15 cellular contexts compared by ENCODE assay signal in the genomic region with DNA sequence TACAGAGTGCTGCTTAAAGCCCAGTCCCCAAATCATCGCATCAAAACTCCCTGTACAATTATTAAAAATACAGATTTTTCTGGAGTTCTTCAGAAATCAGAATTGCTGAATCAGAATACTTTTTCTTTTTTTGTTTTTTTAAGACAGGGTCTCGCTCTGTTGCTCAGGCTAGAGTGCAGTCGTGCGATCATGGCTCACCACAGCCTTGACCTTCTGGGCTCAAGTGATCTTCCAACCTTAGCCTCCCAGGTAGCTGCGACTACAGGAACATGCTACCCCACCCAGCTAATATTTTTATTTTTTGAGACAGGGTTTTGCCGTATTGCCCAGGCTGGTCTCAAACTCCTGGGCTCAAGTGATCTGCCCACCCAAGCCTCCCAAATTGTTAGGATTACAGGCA. TPM values are rescaled to one million over a fixed set of nuclear protein-coding genes. Genes with fewer than 3 reads are reported as not detected.
DNase-seq lines count a peak whose midpoint lies in the region; ATAC-seq and TF ChIP-seq lines count a peak whose summit lies in the region.
"Had no signal": no experiment of that assay in that cellular context is flagged by ENCODE, and none has a peak within 500 bp of the region (broad histone marks: within the 10 kb centered on the region; RNA-seq: fewer than 3 reads in every experiment).

No MANE protein-coding gene starts in this region.

- H3K36me3 ChIP-seq in mammary epithelial cell (ENCODE audit: insufficient read depth, low read length) (no peaks in the 10 kb centered on the region), uterus (no peaks in the 10 kb centered on the region)

- no peak for DNase-seq in MCF 10A (ENCODE audit: unreplicated experiment)
- no peak for DNase-seq in mammary epithelial cell
- no peak for DNase-seq in T-helper 17 cell
- peak; percentile 38 for DNase-seq in left kidney (ENCODE audit: low read depth, low spot score)
- no peak for DNase-seq in GM19240 (ENCODE audit: insufficient read length, low spot score)
- DNase-seq in uterus, result no peak
- DNase-seq: Calu3, HFFc6, MM.1S, NCI-H1105, NCI-H187, NCI-H82, RPMI8226 had no signal

- no peaks in the 10 kb centered on the region for H3K27me3 Mint-ChIP-seq in MCF 10A (ENCODE audit: insufficient read depth, unreplicated experiment)
- no peaks in the 10 kb centered on the region for H3K27me3 Mint-ChIP-seq in T-helper 17 cell

- ATAC-seq in T-helper 17 cell (no peak), GM21576 (IDR thresholded peaks at IDR 0.05; ENCODE audit: unreplicated experiment) (no peak), HG02588 (IDR thresholded peaks at IDR 0.05; ENCODE audit: unreplicated experiment) (no peak)

- H3K4me2 ChIP-seq in mammary epithelial cell (ENCODE audit: insufficient read depth, low read depth, low read length), result no peak overlapping the region

- TF ChIP-seq CTCF in MCF 10A (IDR thresholded peaks at IDR 0.05; ENCODE audit: unreplicated experiment) (no peak), mammary epithelial cell (conservative IDR thresholded peaks at IDR 0.05 in 1 of 2, IDR thresholded peaks at IDR 0.05 in 1 of 2; ENCODE audit: extremely low read depth in 1 of 2, insufficient read depth in 1 of 2, low read depth in 1 of 2, low read length in 2 of 2) (no peak), uterus (IDR thresholded peaks at IDR 0.05) (no peak)

- peaks cover 32% of the 10 kb centered on the region for H3K36me3 Mint-ChIP-seq in MCF 10A (ENCODE audit: insufficient read depth, unreplicated experiment)
- peaks cover 2% of the 10 kb centered on the region for H3K36me3 Mint-ChIP-seq in T-helper 17 cell (ENCODE audit: low read depth)

- H3K27ac ChIP-seq in mammary epithelial cell (ENCODE audit: insufficient read depth, low read depth, low read length) (no peak overlapping the region), uterus (no peak overlapping the region)

- CTCF ChIA-PET in MCF 10A (lab: Yijun Ruan, JAX) (interaction anchor here (0.8 kb wide), 1 partner anchor 80 kb away, joined by 4 read pairs; no protein-coding TSS in a partner anchor), mammary epithelial cell (lab: Charles Lee; ENCODE audit: low non-redundant PET) (no interaction called here)

- no peak overlapping the region for H3K4me3 ChIP-seq in mammary epithelial cell (replicated peaks in 1 of 3; ENCODE audit: insufficient read depth in 1 of 3, low read depth in 2 of 3, low read length in 3 of 3)
- H3K4me3 ChIP-seq in uterus, result no peak overlapping the region

- H3K4me3 Mint-ChIP-seq in MCF 10A (ENCODE audit: unreplicated experiment), result no peak overlapping the region
- peak overlapping the region; percentile 62 for H3K4me3 Mint-ChIP-seq in T-helper 17 cell
- H3K4me3 Mint-ChIP-seq: HFFc6 had no signal

- H4K20me1 ChIP-seq in mammary epithelial cell (ENCODE audit: insufficient read depth, low read length), result no peaks in the 10 kb centered on the region

- dilution Hi-C loops in mammary epithelial cell (cut with HindIII; ENCODE audit: low sequenced_read_pairs), result no loop called here

- H3K4me1 ChIP-seq in mammary epithelial cell (ENCODE audit: insufficient read depth, low read length), result peaks cover 8% of the 10 kb centered on the region
- peaks cover 0 to 4% of the 10 kb centered on the region in 2 donors for H3K4me1 ChIP-seq in uterus

- no peak overlapping the region for H3K9ac ChIP-seq in mammary epithelial cell (ENCODE audit: insufficient read depth, low read length)

- peak overlapping the region; percentile 66 for H3K27ac Mint-ChIP-seq in MCF 10A (ENCODE audit: low read depth, unreplicated experiment)
- H3K27ac Mint-ChIP-seq in T-helper 17 cell, result peak overlapping the region; percentile 32
- H3K27ac Mint-ChIP-seq: HFFc6 had no signal

- in situ Hi-C loops in mammary epithelial cell (cut with MboI; ENCODE audit: low sequenced_read_pairs in 2 of 2), result no loop called here

- no peak overlapping the region for H2AFZ ChIP-seq in mammary epithelial cell (ENCODE audit: low read depth, low read length)

- POLR2A ChIA-PET in MCF 10A (lab: Yijun Ruan, JAX), result interaction anchor here (0.5 to 5.5 kb wide), 6 partner anchors 9 to 1399 kb away, joined by 3 to 129 read pairs (median 4); no protein-coding TSS in a partner anchor

- no peaks in the 10 kb centered on the region for H3K9me3 Mint-ChIP-seq in MCF 10A (ENCODE audit: unreplicated experiment)
- H3K9me3 Mint-ChIP-seq: HFFc6 had no signal

- intact Hi-C loops in MCF 10A (cut with micrococcal nuclease), result no loop called here
- intact Hi-C loops in mammary epithelial cell (cut with micrococcal nuclease), result loop anchor here (5.0 kb wide), 3 partner anchors 77 to 122 kb away; no protein-coding TSS in a partner anchor
- intact Hi-C loops in uterus (cut with DNase I; ENCODE audit: low total_unique reads), result no loop called here

- BruUV-seq in MCF 10A (replicated peaks; lab: Mats Ljungman, UMichigan), result no TSS peak
- BruUV-seq in mammary epithelial cell (replicated peaks; lab: Mats Ljungman, UMichigan), result no TSS peak

- H3K27me3 ChIP-seq in mammary epithelial cell (ENCODE audit: insufficient read depth, low read length) (no peaks in the 10 kb centered on the region), uterus (no peaks in the 10 kb centered on the region)

- WGBS in mammary epithelial cell (ENCODE audit: low coverage, missing lambda C conversion rate), result 99% methylated on average over 6 of the region's 6 CpGs

- peaks cover 17% of the 10 kb centered on the region for H3K79me2 ChIP-seq in mammary epithelial cell (ENCODE audit: insufficient read depth, low read length)

- no peak for TF ChIP-seq POLR2A in uterus (IDR thresholded peaks at IDR 0.05)

- H3K9me3 ChIP-seq in mammary epithelial cell (replicated peaks; ENCODE audit: insufficient read depth, low read length), result no peaks in the 10 kb centered on the region
- H3K9me3 ChIP-seq in T-helper 17 cell (ENCODE audit: control insufficient read depth, low read length, poor library complexity, severe bottlenecking), result no peaks in the 10 kb centered on the region
- H3K9me3 ChIP-seq in uterus, result no peaks in the 10 kb centered on the region

- H3K4me1 Mint-ChIP-seq in MCF 10A (ENCODE audit: insufficient read depth, unreplicated experiment) (peaks cover 38% of the 10 kb centered on the region), T-helper 17 cell (peaks cover 22% of the 10 kb centered on the region)

RNA-seq across cellular contexts. Expression of a gene that starts 3.9 kb away (rescaled TPM):
- total RNA-seq in MCF 10A (2022), result 46.9 and 68.7 TPM in 2 replicates
- total RNA-seq in mammary epithelial cell, result 10 to 100 TPM in 1 of 2 donors, 1 to 10 TPM in 1; 9.3 to 25.0 TPM
- polyA plus RNA-seq in mammary epithelial cell, result 10.1 TPM
- not detected for polyA minus RNA-seq in mammary epithelial cell
- total RNA-seq in T-helper 17 cell, result 10 to 100 TPM; 30.8 to 36.4 TPM
- total RNA-seq in uterus, result 10 to 100 TPM in 3 of 4 donors, 1 to 10 TPM in 1; 10.0 to 36.4 (median 29.4) TPM

RNA-seq across cellular contexts. Expression of a gene that starts 4.4 kb away (rescaled TPM):
- 59.8 and 60.6 TPM in 2 replicates for total RNA-seq in MCF 10A (2022)
- total RNA-seq in mammary epithelial cell, result 10 to 100 TPM; 51.1 to 59.0 TPM
- 11.9 TPM for polyA plus RNA-seq in mammary epithelial cell
- 27.4 TPM for polyA minus RNA-seq in mammary epithelial cell
- total RNA-seq in T-helper 17 cell, result 10 to 100 TPM; 68.0 to 71.1 TPM
- 100 to 1,000 TPM in 2 of 4 donors, 10 to 100 TPM in 2; 21.3 to 114 (median 92.5) TPM for total RNA-seq in uterus

RNA-seq across cellular contexts. Expression of a gene that starts 43.3 kb away (rescaled TPM):
- total RNA-seq in MCF 10A (2022) (80.7 and 133 TPM in 2 replicates), mammary epithelial cell (100 to 1,000 TPM; 123 to 133 TPM), T-helper 17 cell (100 to 1,000 TPM; 307 TPM), uterus (100 to 1,000 TPM in 3 of 4 donors, 10 to 100 TPM in 1; 17.4 to 157 (median 138) TPM)
- polyA plus RNA-seq in mammary epithelial cell, result 47.0 TPM
- 80.5 TPM for polyA minus RNA-seq in mammary epithelial cell
